In the genomic region with DNA sequence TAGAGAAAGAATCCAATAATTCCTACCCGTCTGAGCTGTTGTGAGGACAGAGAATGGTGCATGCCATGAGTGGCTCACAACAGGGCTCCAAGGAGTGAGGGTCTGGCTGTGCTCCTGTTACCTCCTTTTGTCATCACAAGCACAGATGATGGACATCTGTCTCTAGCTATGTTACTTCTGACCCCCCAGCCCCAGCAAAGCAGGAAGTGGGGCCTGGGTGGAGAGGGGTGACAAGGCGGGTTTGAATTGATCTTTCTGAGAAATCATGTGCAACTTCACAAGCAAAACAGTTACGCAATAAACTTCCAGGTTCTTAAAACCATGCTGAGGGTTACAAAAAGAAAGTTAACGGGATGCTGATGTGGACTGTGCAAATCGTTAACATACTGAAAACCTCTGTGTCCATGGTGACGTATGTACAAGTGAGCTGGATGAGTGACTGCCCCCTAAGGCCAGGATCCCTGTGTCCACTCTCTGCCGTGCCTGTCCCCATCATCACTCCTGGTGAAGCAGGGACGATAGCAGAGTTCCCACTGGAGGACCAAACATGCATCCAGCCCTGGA, we compare ENCODE assay signal across 8 cellular contexts.
A peak's percentile ranks its signal among the peaks of the same experiment; 100 is the strongest.
DNase-seq lines count a peak whose midpoint lies in the region; ATAC-seq and TF ChIP-seq lines count a peak whose summit lies in the region.
"Not testable (repeated sequence)": the region's sequence is repeated elsewhere in the genome, so short reads cannot be mapped to it uniquely, and the experiment has no call there.

No MANE protein-coding gene starts in this region.

- not testable (repeated sequence) for H3K56ac ChIP-seq in IMR-90 (ENCODE audit: extremely low read depth, insufficient read depth, low read length)

- not testable (repeated sequence) for H3K4me2 ChIP-seq in IMR-90 (ENCODE audit: low read depth, low read length)

- H2AK5ac ChIP-seq in IMR-90 (ENCODE audit: low read depth, low read length) = not testable (repeated sequence)

- H2BK5ac ChIP-seq in IMR-90 (ENCODE audit: low read depth, low read length, poor library complexity, severe bottlenecking) = not testable (repeated sequence)

- H4K8ac ChIP-seq in IMR-90 (ENCODE audit: low read depth in 2 of 2, low read length in 2 of 2) = 0 out of 4 replicates have a peak overlapping the region, but pooled peaks of 1 of the 2 experiments have one; percentile 4

- TF ChIP-seq POLR2A in IMR-90 (IDR thresholded peaks at IDR 0.05; ENCODE audit: low read depth, low read length); spleen (IDR thresholded peaks at IDR 0.05): not testable (repeated sequence)

- H3K9me3 ChIP-seq in IMR-90 (ENCODE audit: control insufficient read depth, insufficient read depth, low read length); lower lobe of right lung; spleen: not testable (repeated sequence)

- H2BK20ac ChIP-seq in IMR-90 (ENCODE audit: low read depth, low read length) = not testable (repeated sequence)

- dilution Hi-C loops in IMR-90 (cut with HindIII; ENCODE audit: low sequenced_read_pairs, unreplicated experiment) = not testable (repeated sequence)

- not testable (repeated sequence) for H3K27me3 ChIP-seq in IMR-90 (ENCODE audit: control insufficient read depth, insufficient read depth, low read length); lower lobe of right lung (ENCODE audit: low read depth); spleen (replicated peaks in 1 of 7)

- H2AK9ac ChIP-seq in IMR-90 (replicated peaks; ENCODE audit: low read depth, low read length, poor library complexity) = not testable (repeated sequence)

- not testable (repeated sequence) for H3K14ac ChIP-seq in IMR-90 (replicated peaks; ENCODE audit: low read depth, low read length)

- H3K27ac Mint-ChIP-seq in activated CD4-positive, alpha-beta T cell treated with anti-CD3 and anti-CD28 coated beads, Interleukin-2, amount 10 ng/mL, durations not matched to agents 24 days and 14 days = not testable (repeated sequence)
- peak overlapping the region in 4 of 6 donors; percentile 55 to 60 (median 58) for H3K27ac Mint-ChIP-seq in immature natural killer cell
- H3K27ac Mint-ChIP-seq in natural killer cell treated with Interleukin-12 subunit alpha and Interleukin-12 subunit beta and Interleukin-15 and Interleukin-18, amount 100 ng/mL, for 72 hours = peak overlapping the region in 1 of 2 donors; percentile 58

- not testable (repeated sequence) for H3K23ac ChIP-seq in IMR-90 (ENCODE audit: low read depth, low read length)

- not testable (repeated sequence) for H3K4me1 Mint-ChIP-seq in activated CD4-positive, alpha-beta T cell treated with anti-CD3 and anti-CD28 coated beads, Interleukin-2, amount 10 ng/mL, durations not matched to agents 24 days and 14 days; immature natural killer cell
- H3K4me1 Mint-ChIP-seq in natural killer cell treated with Interleukin-12 subunit alpha and Interleukin-12 subunit beta and Interleukin-15 and Interleukin-18, amount 100 ng/mL, for 72 hours (ENCODE audit: low read depth in 2 of 2) = peaks cover 0 to 11% of the 10 kb centered on the region in 2 donors

- H3K18ac ChIP-seq in IMR-90 (ENCODE audit: low read depth, low read length) = not testable (repeated sequence)

- not testable (repeated sequence) for TF ChIP-seq RAD21 in IMR-90 (IDR thresholded peaks at IDR 0.05; ENCODE audit: low read length)

- H3K27ac ChIP-seq in IMR-90 (ENCODE audit: insufficient read depth, low read length); lower lobe of right lung: not testable (repeated sequence)
- H3K27ac ChIP-seq in spleen = peak overlapping the region in 3 of 8 donors; percentile 51 to 69 (median 67)

- not testable (repeated sequence) for H3K4ac ChIP-seq in IMR-90 (ENCODE audit: low read depth, low read length)

- H3K4me3 Mint-ChIP-seq in activated CD4-positive, alpha-beta T cell treated with anti-CD3 and anti-CD28 coated beads, Interleukin-2, amount 10 ng/mL, durations not matched to agents 24 days and 14 days = not testable (repeated sequence)
- H3K4me3 Mint-ChIP-seq in immature natural killer cell = peak overlapping the region in 4 of 5 donors; percentile 17 to 55 (median 46)
- H3K4me3 Mint-ChIP-seq in natural killer cell treated with Interleukin-12 subunit alpha and Interleukin-12 subunit beta and Interleukin-15 and Interleukin-18, amount 100 ng/mL, for 72 hours = peak overlapping the region; percentile 22

- not testable (repeated sequence) for H3K9me1 ChIP-seq in IMR-90 (ENCODE audit: insufficient read depth, low read length)

- not testable (repeated sequence) for TF ChIP-seq CTCF in IMR-90 (conservative IDR thresholded peaks at IDR 0.05; ENCODE audit: low read depth, low read length); choroid plexus epithelial cell (conservative IDR thresholded peaks at IDR 0.05; ENCODE audit: low read depth, low read length); lower lobe of right lung (IDR thresholded peaks at IDR 0.05); spleen (IDR thresholded peaks at IDR 0.05 in 8 of 11, conservative IDR thresholded peaks at IDR 0.05 in 3 of 11)

- not testable (repeated sequence) for BruUV-seq in IMR-90 (replicated peaks; lab: Mats Ljungman, UMichigan)

- H4K91ac ChIP-seq in IMR-90 (ENCODE audit: insufficient read depth, low read depth, low read length) = not testable (repeated sequence)

- H4K5ac ChIP-seq in IMR-90 (ENCODE audit: low read depth, low read length) = not testable (repeated sequence)

- DNase-seq in CD1c-positive myeloid dendritic cell (ENCODE audit: extremely low spot score) (peak; percentile 13), choroid plexus epithelial cell (ENCODE audit: low read depth) (peak; percentile 8), spleen (peak; percentile 46)
- not testable (repeated sequence) for DNase-seq in IMR-90, immature natural killer cell, lower lobe of right lung
- DNase-seq in activated CD4-positive, alpha-beta T cell treated with anti-CD3 and anti-CD28 coated beads, Interleukin-2, amount 10 ng/mL, durations not matched to agents 24 days and 14 days = peak; percentile 48
- peak; percentile 56 for DNase-seq in natural killer cell treated with Interleukin-12 subunit alpha and Interleukin-12 subunit beta and Interleukin-15 and Interleukin-18, amount 100 ng/mL, for 72 hours (ENCODE audit: low spot score)

- ATAC-seq in IMR-90 (ENCODE audit: low read depth) = not testable (repeated sequence)
- peak; percentile 23 to 33 for ATAC-seq in lower lobe of right lung
- peak; percentile 64 to 74 for ATAC-seq in natural killer cell treated with Interleukin-12 subunit alpha and Interleukin-12 subunit beta and Interleukin-15 and Interleukin-18, amount 100 ng/mL, for 72 hours

- not testable (repeated sequence) for H3K9ac ChIP-seq in IMR-90 (ENCODE audit: low read depth, low read length)

- not testable (repeated sequence) for H2BK120ac ChIP-seq in IMR-90 (ENCODE audit: low read depth, low read length)

- H2AFZ ChIP-seq in IMR-90 (replicated peaks; ENCODE audit: low read length, poor library complexity) = not testable (repeated sequence)

- POLR2A ChIA-PET in IMR-90 (lab: Charles Lee; ENCODE audit: unreplicated experiment) = not testable (repeated sequence)

- CTCF ChIA-PET in IMR-90 (lab: Yijun Ruan, JAX) = not testable (repeated sequence)

- not testable (repeated sequence) for H3K4me3 ChIP-seq in IMR-90 (ENCODE audit: insufficient read depth, low read depth, low read length); choroid plexus epithelial cell (ENCODE audit: low read depth, low read length); lower lobe of right lung; spleen

- not testable (repeated sequence) for H3K36me3 ChIP-seq in IMR-90 (ENCODE audit: control insufficient read depth, insufficient read depth, low read length); lower lobe of right lung; spleen

- H3K79me1 ChIP-seq in IMR-90 (ENCODE audit: low read depth in 1 of 2, low read length in 2 of 2) = peaks cover 4 to 19% of the 10 kb centered on the region in 2 experiments; a peak in 2 of 4 replicates

- in situ Hi-C loops in IMR-90 (cut with MboI; ENCODE audit: low sequenced_read_pairs) = not testable (repeated sequence)

- intact Hi-C loops in IMR-90 (cut with micrococcal nuclease); activated CD4-positive, alpha-beta T cell treated with anti-CD3 and anti-CD28 coated beads, Interleukin-2, amount 10 ng/mL, durations not matched to agents 24 days and 14 days (cut with micrococcal nuclease); lower lobe of right lung (cut with DNase I); spleen (cut with DNase I; ENCODE audit: low total_unique reads): not testable (repeated sequence)

- H3K27me3 Mint-ChIP-seq in activated CD4-positive, alpha-beta T cell treated with anti-CD3 and anti-CD28 coated beads, Interleukin-2, amount 10 ng/mL, durations not matched to agents 24 days and 14 days; immature natural killer cell (ENCODE audit: low read depth in 3 of 3); natural killer cell treated with Interleukin-12 subunit alpha and Interleukin-12 subunit beta and Interleukin-15 and Interleukin-18, amount 100 ng/mL, for 72 hours: not testable (repeated sequence)

- H3K4me1 ChIP-seq in IMR-90 (ENCODE audit: control insufficient read depth, insufficient read depth, low read length); lower lobe of right lung; spleen: not testable (repeated sequence)

- not testable (repeated sequence) for H3K9me3 Mint-ChIP-seq in activated CD4-positive, alpha-beta T cell treated with anti-CD3 and anti-CD28 coated beads, Interleukin-2, amount 10 ng/mL, durations not matched to agents 24 days and 14 days; immature natural killer cell; natural killer cell treated with Interleukin-12 subunit alpha and Interleukin-12 subunit beta and Interleukin-15 and Interleukin-18, amount 100 ng/mL, for 72 hours

- no CpG with 5 or more reads among the region's 8 CpGs for WGBS in IMR-90 (ENCODE audit: extremely low coverage in 2 of 2, insufficient read length in 1 of 2), 2 experiments
- WGBS in spleen, 5 donors = 62 to 77% (median 71%) methylated on average over 7 to 8 of the region's 8 CpGs

- not testable (repeated sequence) for H3K36me3 Mint-ChIP-seq in activated CD4-positive, alpha-beta T cell treated with anti-CD3 and anti-CD28 coated beads, Interleukin-2, amount 10 ng/mL, durations not matched to agents 24 days and 14 days (ENCODE audit: low read depth); immature natural killer cell; natural killer cell treated with Interleukin-12 subunit alpha and Interleukin-12 subunit beta and Interleukin-15 and Interleukin-18, amount 100 ng/mL, for 72 hours

- H2BK15ac ChIP-seq in IMR-90 (ENCODE audit: low read depth, low read length) = not testable (repeated sequence)

- peaks cover 14% of the 10 kb centered on the region for H4K20me1 ChIP-seq in IMR-90 (ENCODE audit: insufficient read depth, low read length)
